In the genomic region with DNA sequence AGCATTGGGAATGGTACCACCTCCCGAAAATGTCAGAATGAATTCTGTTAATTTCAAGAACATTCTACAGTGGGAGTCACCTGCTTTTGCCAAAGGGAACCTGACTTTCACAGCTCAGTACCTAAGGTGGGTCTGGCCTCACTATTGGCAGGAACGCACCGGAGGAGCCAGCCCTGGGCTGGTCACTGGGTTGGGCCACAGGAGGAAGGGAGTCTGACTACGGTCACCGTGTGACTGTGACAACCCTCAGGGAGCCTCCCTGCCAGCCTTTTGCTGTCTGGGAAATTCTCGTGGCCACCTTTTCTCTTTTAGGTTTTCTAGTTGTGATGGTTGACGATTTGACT, we compare ENCODE assay signal across 8 cellular contexts. TPM values are rescaled to one million over a fixed set of nuclear protein-coding genes. Genes with fewer than 3 reads are reported as not detected.
DNase-seq lines count a peak whose midpoint lies in the region; ATAC-seq and TF ChIP-seq lines count a peak whose summit lies in the region.

No MANE protein-coding gene starts in this region.

- H3K27me3 Mint-ChIP-seq in activated B cell treated with CpG ODN at 0.5 μM for 24 hours (no peaks in the 10 kb centered on the region), neural progenitor cell (ENCODE audit: insufficient read depth, low read depth) (peaks cover 13% of the 10 kb centered on the region)

- H3K27ac ChIP-seq in neural progenitor cell (no peak overlapping the region), lower lobe of right lung (no peak overlapping the region), SK-N-SH (ENCODE audit: low read depth in 2 of 2, low read length in 1 of 2) (no peak overlapping the region)

- H3K27me3 ChIP-seq in neural progenitor cell (peaks cover 20% of the 10 kb centered on the region), lower lobe of right lung (ENCODE audit: low read depth) (no peaks in the 10 kb centered on the region), SK-N-SH (ENCODE audit: insufficient read depth) (no peaks in the 10 kb centered on the region)

- no peaks in the 10 kb centered on the region for H3K9me3 ChIP-seq in neural progenitor cell (ENCODE audit: low read depth)
- H3K9me3 ChIP-seq in lower lobe of right lung = no peaks in the 10 kb centered on the region
- no peaks in the 10 kb centered on the region for H3K9me3 ChIP-seq in SK-N-SH

- POLR2A ChIA-PET in activated B cell treated with CpG ODN at 0.5 μM for 24 hours (lab: Charles Lee) (interaction anchor here (0.5 to 5.6 kb wide), 15 partner anchors 29 to 177 kb away, joined by 3 to 45 read pairs (median 6); a partner anchor contains a TSS), SK-N-SH (lab: Yijun Ruan, JAX) (interaction anchor here (1.0 kb wide), 1 partner anchor 57 kb away, joined by 3 read pairs; no protein-coding TSS in a partner anchor)

- no peak for DNase-seq in activated B cell treated with CpG ODN at 0.5 μM for 24 hours
- DNase-seq in neural progenitor cell (ENCODE audit: low spot score) = no peak
- DNase-seq in lower lobe of right lung = no peak
- no peak for DNase-seq in SK-N-SH
- DNase-seq in NCI-H345 treated with DMSO at 0.1 percent for 48 hours (lab: John Stamatoyannopoulos, UW; ENCODE audit: unreplicated experiment) = no peak

- H3K79me2 ChIP-seq in neural progenitor cell (ENCODE audit: low read depth) = no peaks in the 10 kb centered on the region
- no peaks in the 10 kb centered on the region for H3K79me2 ChIP-seq in SK-N-SH (ENCODE audit: insufficient read depth)

- CTCF ChIA-PET in activated B cell treated with CpG ODN at 0.5 μM for 24 hours (lab: Charles Lee) = interaction anchor here (0.8 to 2.7 kb wide), 8 partner anchors 25 to 177 kb away, joined by 3 to 11 read pairs (median 5); a partner anchor contains a TSS
- CTCF ChIA-PET in SK-N-SH (lab: Yijun Ruan, JAX) = interaction anchor here (1.0 kb wide), 1 partner anchor 137 kb away, joined by 3 read pairs; no protein-coding TSS in a partner anchor

- no peak for TF ChIP-seq EP300 in SK-N-SH (IDR thresholded peaks at IDR 0.05; ENCODE audit: borderline replicate concordance in 1 of 2, low read depth in 1 of 2, low read length in 1 of 2)

- H3K9me3 Mint-ChIP-seq in activated B cell treated with CpG ODN at 0.5 μM for 24 hours (no peaks in the 10 kb centered on the region), neural progenitor cell (no peaks in the 10 kb centered on the region)

- H3K4me1 Mint-ChIP-seq in activated B cell treated with CpG ODN at 0.5 μM for 24 hours (peaks cover 61% of the 10 kb centered on the region), neural progenitor cell (peaks cover 19% of the 10 kb centered on the region)

- TF ChIP-seq RAD21 in SK-N-SH (IDR thresholded peaks at IDR 0.05; ENCODE audit: low read length) = no peak

- H3F3A ChIP-seq in neural progenitor cell (ENCODE audit: low read depth) = peaks cover 22% of the 10 kb centered on the region
- H3F3A ChIP-seq in SK-N-SH (replicated peaks; ENCODE audit: insufficient read depth) = no peaks in the 10 kb centered on the region

- H3K4me3 Mint-ChIP-seq in activated B cell treated with CpG ODN at 0.5 μM for 24 hours = peak overlapping the region; percentile 92
- H3K4me3 Mint-ChIP-seq in neural progenitor cell = peak overlapping the region; percentile 28

- H4K20me1 ChIP-seq in neural progenitor cell (ENCODE audit: low read depth) (peaks cover 14% of the 10 kb centered on the region), SK-N-SH (ENCODE audit: insufficient read depth) (no peaks in the 10 kb centered on the region)

- H3K9me2 ChIP-seq in SK-N-SH = no peaks in the 10 kb centered on the region

- H3K4me2 ChIP-seq in neural progenitor cell = no peak overlapping the region
- no peak overlapping the region for H3K4me2 ChIP-seq in SK-N-SH

- WGBS in SK-N-SH (ENCODE audit: low lambda C conversion rate) = 79% methylated on average over 3 of the region's 7 CpGs

- ATAC-seq in GM18867 (IDR thresholded peaks at IDR 0.05; ENCODE audit: unreplicated experiment) (peak; percentile 26), HG02588 (IDR thresholded peaks at IDR 0.05; ENCODE audit: unreplicated experiment) (peak; percentile 27), activated B cell treated with CpG ODN at 0.5 μM for 24 hours (ENCODE audit: low read depth) (no peak), lower lobe of right lung (no peak), GM18519 (IDR thresholded peaks at IDR 0.05; ENCODE audit: low FRiP score, unreplicated experiment) (no peak)

- peaks cover 64% of the 10 kb centered on the region for H3K36me3 Mint-ChIP-seq in activated B cell treated with CpG ODN at 0.5 μM for 24 hours (ENCODE audit: low read depth)
- H3K36me3 Mint-ChIP-seq in neural progenitor cell = peaks cover 11% of the 10 kb centered on the region

- peaks cover 4% of the 10 kb centered on the region for H3K4me1 ChIP-seq in neural progenitor cell
- peaks cover 39% of the 10 kb centered on the region for H3K4me1 ChIP-seq in lower lobe of right lung
- H3K4me1 ChIP-seq in SK-N-SH (ENCODE audit: control insufficient read depth in 1 of 2, insufficient read depth in 2 of 2, low read depth in 1 of 2, low read length in 1 of 2) = peaks cover 0 to 17% of the 10 kb centered on the region in 2 experiments; a peak in 1 of 4 replicates

- no peak overlapping the region for H2AFZ ChIP-seq in neural progenitor cell (replicated peaks)
- H2AFZ ChIP-seq in SK-N-SH (ENCODE audit: low read depth) = no peak overlapping the region

- H3K4me3 ChIP-seq in neural progenitor cell (no peak overlapping the region), lower lobe of right lung (no peak overlapping the region), SK-N-SH (ENCODE audit: low read depth in 2 of 2, low read length in 1 of 2) (no peak overlapping the region)

- no peak for TF ChIP-seq CTCF in activated B cell treated with CpG ODN at 0.5 μM for 24 hours (IDR thresholded peaks at IDR 0.05)
- TF ChIP-seq CTCF in neural progenitor cell (IDR thresholded peaks at IDR 0.05) = no peak
- no peak for TF ChIP-seq CTCF in lower lobe of right lung (IDR thresholded peaks at IDR 0.05)
- TF ChIP-seq CTCF in SK-N-SH (IDR thresholded peaks at IDR 0.05) = no peak

- H3K9ac ChIP-seq in neural progenitor cell (no peak overlapping the region), SK-N-SH (no peak overlapping the region)

- intact Hi-C loops in activated B cell treated with CpG ODN at 0.5 μM for 24 hours (cut with micrococcal nuclease) = loop anchor here (2.0 to 5.0 kb wide), 3 partner anchors 28 to 656 kb away; a partner anchor contains a TSS
- intact Hi-C loops in lower lobe of right lung (cut with DNase I) = no loop called here

- H3K36me3 ChIP-seq in neural progenitor cell (no peaks in the 10 kb centered on the region), lower lobe of right lung (peaks cover 46% of the 10 kb centered on the region), SK-N-SH (replicated peaks in 1 of 2; ENCODE audit: control insufficient read depth in 1 of 2, insufficient read depth in 2 of 2, low read length in 1 of 2) (peaks cover 4 to 12% of the 10 kb centered on the region in 2 experiments)

- H3K27ac Mint-ChIP-seq in activated B cell treated with CpG ODN at 0.5 μM for 24 hours (peak overlapping the region; percentile 84), neural progenitor cell (no peak overlapping the region)

TF ChIP-seq in SK-N-SH, 30 proteins besides CTCF, POLR2A, EP300 and RAD21 (continues in another document):
- TF ChIP-seq GABPA (IDR thresholded peaks at IDR 0.05; ENCODE audit: low read depth) (no peak), TAF1 (IDR thresholded peaks at IDR 0.05; ENCODE audit: borderline replicate concordance, low read depth, low read length) (no peak), JUND (IDR thresholded peaks at IDR 0.05) (no peak), TCF12 (IDR thresholded peaks at IDR 0.05) (no peak), RFX5 (IDR thresholded peaks at IDR 0.05; ENCODE audit: low read length) (no peak), FOXJ3 (CRISPR knock-in tag; IDR thresholded peaks at IDR 0.05) (no peak), YY1 (IDR thresholded peaks at IDR 0.05; ENCODE audit: low read depth) (no peak)
- TF ChIP-seq, protein P1, sequence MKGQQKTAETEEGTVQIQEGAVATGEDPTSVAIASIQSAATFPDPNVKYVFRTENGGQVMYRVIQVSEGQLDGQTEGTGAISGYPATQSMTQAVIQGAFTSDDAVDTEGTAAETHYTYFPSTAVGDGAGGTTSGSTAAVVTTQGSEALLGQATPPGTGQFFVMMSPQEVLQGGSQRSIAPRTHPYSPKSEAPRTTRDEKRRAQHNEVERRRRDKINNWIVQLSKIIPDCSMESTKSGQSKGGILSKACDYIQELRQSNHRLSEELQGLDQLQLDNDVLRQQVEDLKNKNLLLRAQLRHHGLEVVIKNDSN (IDR thresholded peaks at IDR 0.05; ENCODE audit: borderline replicate concordance, low read depth) = no peak
- TF ChIP-seq, protein P2, sequence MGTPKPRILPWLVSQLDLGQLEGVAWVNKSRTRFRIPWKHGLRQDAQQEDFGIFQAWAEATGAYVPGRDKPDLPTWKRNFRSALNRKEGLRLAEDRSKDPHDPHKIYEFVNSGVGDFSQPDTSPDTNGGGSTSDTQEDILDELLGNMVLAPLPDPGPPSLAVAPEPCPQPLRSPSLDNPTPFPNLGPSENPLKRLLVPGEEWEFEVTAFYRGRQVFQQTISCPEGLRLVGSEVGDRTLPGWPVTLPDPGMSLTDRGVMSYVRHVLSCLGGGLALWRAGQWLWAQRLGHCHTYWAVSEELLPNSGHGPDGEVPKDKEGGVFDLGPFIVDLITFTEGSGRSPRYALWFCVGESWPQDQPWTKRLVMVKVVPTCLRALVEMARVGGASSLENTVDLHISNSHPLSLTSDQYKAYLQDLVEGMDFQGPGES (IDR thresholded peaks at IDR 0.05; ENCODE audit: low read depth, low read length) = no peak

RNA-seq across cellular contexts. Expression of a gene that starts 2.2 kb away (rescaled TPM):
- total RNA-seq in activated B cell treated with CpG ODN at 0.5 μM for 24 hours = 36.7 and 37.9 TPM in 2 replicates
- total RNA-seq in neural progenitor cell (ENCODE audit: low replicate concordance) = 3.1 and 5.6 TPM in 2 replicates
- 49.1 TPM for total RNA-seq in lower lobe of right lung
- 19.8 and 20.1 TPM in 2 replicates for polyA plus RNA-seq in SK-N-SH (2012; rRNA removed)
- 21.6 and 22.8 TPM in 2 replicates for polyA plus RNA-seq in SK-N-SH (2012; cell fraction: cytosol; rRNA removed)
- 7.4 and 11.5 TPM in 2 replicates for polyA plus RNA-seq in SK-N-SH (2012; cell fraction: nucleus; rRNA removed)

RNA-seq across cellular contexts. Expression of a gene that starts 38.6 kb away (rescaled TPM):
- total RNA-seq in activated B cell treated with CpG ODN at 0.5 μM for 24 hours (24.9 and 29.2 TPM in 2 replicates), neural progenitor cell (ENCODE audit: low replicate concordance) (5.5 and 15.8 TPM in 2 replicates), lower lobe of right lung (34.5 TPM)
- 10.4 and 16.8 TPM in 2 replicates for polyA plus RNA-seq in SK-N-SH (2012; rRNA removed)
- polyA plus RNA-seq in SK-N-SH (2012; cell fraction: cytosol; rRNA removed) = 18.2 and 19.3 TPM in 2 replicates
- 5.3 and 9.4 TPM in 2 replicates for polyA plus RNA-seq in SK-N-SH (2012; cell fraction: nucleus; rRNA removed)

RNA-seq across cellular contexts. Expression of a gene that starts 56.4 kb away (rescaled TPM):
- 33.9 and 34.5 TPM in 2 replicates for total RNA-seq in activated B cell treated with CpG ODN at 0.5 μM for 24 hours
- 6.0 and 9.5 TPM in 2 replicates for total RNA-seq in neural progenitor cell (ENCODE audit: low replicate concordance)
- total RNA-seq in lower lobe of right lung = 64.5 TPM
- polyA plus RNA-seq in SK-N-SH (2012; rRNA removed) = 7.9 and 12.2 TPM in 2 replicates
- polyA plus RNA-seq in SK-N-SH (2012; cell fraction: cytosol; rRNA removed) = 14.6 and 17.7 TPM in 2 replicates
- 2.5 and 5.2 TPM in 2 replicates for polyA plus RNA-seq in SK-N-SH (2012; cell fraction: nucleus; rRNA removed)

Comparison
In these comparisons a context has a peak if more than half of its experiments do, and no peak if none do; other contexts are left out.
1. ATAC-seq: peak in GM18867 (single experiment) and HG02588 (single experiment); none in activated B cell treated with CpG ODN at 0.5 μM for 24 hours (single experiment), lower lobe of right lung (0 of 2) and GM18519 (single experiment).